ENCODE assay signal across 1 cellular context in genomic region chr9:35749515-35750255, GRCh38.
TF ChIP-seq lines count a peak whose summit lies in the region.

No MANE protein-coding gene starts in this region.

TF ChIP-seq in GM12878, 131 proteins besides CTCF, POLR2A, EP300 and RAD21:
- TF ChIP-seq NBN (IDR thresholded peaks at IDR 0.05), result peak; percentile 27; the same call in 1 of the 2 replicates
- TF ChIP-seq YY1 (IDR thresholded peaks at IDR 0.05; ENCODE audit: low read depth, low read length), result peak; percentile 83
- TF ChIP-seq MEF2B (IDR thresholded peaks at IDR 0.05; ENCODE audit: partially characterized antibody, poor library complexity, severe bottlenecking), result peak; percentile 11
- peak; percentile 59; the same call in 1 of the 2 replicates for TF ChIP-seq RUNX3 (IDR thresholded peaks at IDR 0.05; ENCODE audit: low read length)
- TF ChIP-seq SP1 (IDR thresholded peaks at IDR 0.05; ENCODE audit: low read depth, low read length), result no peak
- 0 out of 2 replicates have a peak, but pooled peaks have one; percentile 23 for TF ChIP-seq MTA2 (IDR thresholded peaks at IDR 0.05; ENCODE audit: low read depth)
- no peak for TF ChIP-seq REST (IDR thresholded peaks at IDR 0.05; ENCODE audit: low read depth, low read length)
- TF ChIP-seq NR2C1 (IDR thresholded peaks at IDR 0.05), result peak; percentile 60; the same call in 1 of the 2 replicates
